In genomic region chr3:174541708-174542107, GRCh38 we compare ENCODE assay signal across 1 cellular context.
A peak's percentile ranks its signal among the peaks of the same experiment; 100 is the strongest.
TF ChIP-seq lines count a peak whose summit lies in the region.

No MANE protein-coding gene starts in this region.

TF ChIP-seq in endothelial cell of umbilical vein, 7 proteins besides CTCF, POLR2A, EP300 and RAD21:
- peak; percentile 5 for TF ChIP-seq FOS (IDR thresholded peaks at IDR 0.05; ENCODE audit: borderline replicate concordance, insufficient read depth, low read length)
- TF ChIP-seq MYC (IDR thresholded peaks at IDR 0.05; ENCODE audit: low read depth, low read length): no peak
